ENCODE assay signal across 8 cellular contexts in genomic region chrX:38327775-38328081, GRCh38. TPM values are rescaled to one million over a fixed set of nuclear protein-coding genes. Genes with fewer than 3 reads are reported as not detected.
DNase-seq lines count a peak whose midpoint lies in the region; ATAC-seq and TF ChIP-seq lines count a peak whose summit lies in the region.

No MANE protein-coding gene starts in this region.

- TF ChIP-seq CTCF in RWPE2 (IDR thresholded peaks at IDR 0.05; ENCODE audit: poor library complexity, severe bottlenecking) (peak; percentile 56), fibroblast of lung (conservative IDR thresholded peaks at IDR 0.05 in 1 of 2, IDR thresholded peaks at IDR 0.05 in 1 of 2; ENCODE audit: low read depth in 1 of 2, low read length in 2 of 2) (no peak), mucosa of descending colon (IDR thresholded peaks at IDR 0.05) (no peak)

- H3K27me3 Mint-ChIP-seq in activated CD8-positive, alpha-beta memory T cell treated with anti-CD3 and anti-CD28 coated beads, Interleukin-2, amount 10 ng/mL, durations not matched to agents 7 days and 5 days: no peaks in the 10 kb centered on the region

- H3K27ac Mint-ChIP-seq in activated CD8-positive, alpha-beta memory T cell treated with anti-CD3 and anti-CD28 coated beads, Interleukin-2, amount 10 ng/mL, durations not matched to agents 7 days and 5 days: peak overlapping the region; percentile 93

- H3K4me2 ChIP-seq in fibroblast of lung (ENCODE audit: extremely low read depth, insufficient read depth, low read length): peak overlapping the region; percentile 48

- H3K4me1 ChIP-seq in RWPE2 (ENCODE audit: insufficient read depth, poor library complexity, severe bottlenecking) (no peaks in the 10 kb centered on the region), fibroblast of lung (ENCODE audit: control insufficient read depth, extremely low read depth, insufficient read depth, low read length) (no peaks in the 10 kb centered on the region), thymus (ENCODE audit: control insufficient read depth, insufficient read depth, low read length) (no peaks in the 10 kb centered on the region), mucosa of descending colon (ENCODE audit: low read depth) (no peaks in the 10 kb centered on the region)

- H3K36me3 Mint-ChIP-seq in activated CD8-positive, alpha-beta memory T cell treated with anti-CD3 and anti-CD28 coated beads, Interleukin-2, amount 10 ng/mL, durations not matched to agents 7 days and 5 days: no peaks in the 10 kb centered on the region

- peaks cover 30% of the 10 kb centered on the region for H3K4me1 Mint-ChIP-seq in activated CD8-positive, alpha-beta memory T cell treated with anti-CD3 and anti-CD28 coated beads, Interleukin-2, amount 10 ng/mL, durations not matched to agents 7 days and 5 days

- no peaks in the 10 kb centered on the region for H3K79me2 ChIP-seq in fibroblast of lung (ENCODE audit: control insufficient read depth, insufficient read depth, low read length)

- H3K27ac ChIP-seq in RWPE2 (ENCODE audit: poor library complexity, severe bottlenecking) (no peak overlapping the region), fibroblast of lung (ENCODE audit: insufficient read depth, low read length) (no peak overlapping the region), thymus (ENCODE audit: low read depth) (no peak overlapping the region)

- no peaks in the 10 kb centered on the region for H3K36me3 ChIP-seq in RWPE2 (ENCODE audit: low read depth)
- H3K36me3 ChIP-seq in fibroblast of lung (ENCODE audit: control insufficient read depth, insufficient read depth, low read length): no peaks in the 10 kb centered on the region
- H3K36me3 ChIP-seq in thymus (ENCODE audit: control insufficient read depth, insufficient read depth): no peaks in the 10 kb centered on the region
- H3K36me3 ChIP-seq in mucosa of descending colon (ENCODE audit: low read depth): no peaks in the 10 kb centered on the region

- ATAC-seq in activated CD8-positive, alpha-beta memory T cell treated with anti-CD3 and anti-CD28 coated beads, Interleukin-2, amount 10 ng/mL, durations not matched to agents 7 days and 5 days: no peak
- ATAC-seq in RWPE2 (ENCODE audit: low read depth) (no peak), mucosa of descending colon (no peak)

- H4K20me1 ChIP-seq in fibroblast of lung (ENCODE audit: control insufficient read depth, extremely low read depth, insufficient read depth, low read length): no peaks in the 10 kb centered on the region

- H3K9me3 ChIP-seq in RWPE2 (ENCODE audit: severe bottlenecking) (no peaks in the 10 kb centered on the region), fibroblast of lung (ENCODE audit: control insufficient read depth, insufficient read depth, low read depth, low read length) (no peaks in the 10 kb centered on the region), thymus (ENCODE audit: control insufficient read depth) (no peaks in the 10 kb centered on the region), mucosa of descending colon (no peaks in the 10 kb centered on the region)

- H3K27me3 ChIP-seq in RWPE2 (ENCODE audit: insufficient read depth, poor library complexity, severe bottlenecking) (no peaks in the 10 kb centered on the region), fibroblast of lung (ENCODE audit: control insufficient read depth, insufficient read depth, low read length) (no peaks in the 10 kb centered on the region), thymus (ENCODE audit: control insufficient read depth, insufficient read depth) (no peaks in the 10 kb centered on the region)

- H3K9ac ChIP-seq in fibroblast of lung (ENCODE audit: insufficient read depth, low read length): no peak overlapping the region

- H3K9me3 Mint-ChIP-seq in activated CD8-positive, alpha-beta memory T cell treated with anti-CD3 and anti-CD28 coated beads, Interleukin-2, amount 10 ng/mL, durations not matched to agents 7 days and 5 days (ENCODE audit: low read depth): no peaks in the 10 kb centered on the region

- peak overlapping the region; percentile 79 for H3K4me3 ChIP-seq in RWPE2 (ENCODE audit: severe bottlenecking)
- peak overlapping the region in 3 of 4 experiments; percentile 32 to 69 (median 63) for H3K4me3 ChIP-seq in fibroblast of lung (replicated peaks in 1 of 4; ENCODE audit: control extremely low read depth in 1 of 4, insufficient read depth in 1 of 4, low read depth in 3 of 4, low read length in 4 of 4)
- peak overlapping the region; percentile 74 for H3K4me3 ChIP-seq in thymus (ENCODE audit: low read length)
- no peak overlapping the region for H3K4me3 ChIP-seq in mucosa of descending colon

- WGBS in thymus: 26% methylated on average over 4 of the region's 4 CpGs

- peak overlapping the region; percentile 75 for H2AFZ ChIP-seq in fibroblast of lung (ENCODE audit: low read length)

- CTCF ChIA-PET in activated CD8-positive, alpha-beta memory T cell treated with anti-CD3 and anti-CD28 coated beads, Interleukin-2, amount 10 ng/mL, durations not matched to agents 7 days and 5 days (lab: Charles Lee): interaction anchor here (0.6 to 1.9 kb wide), 16 partner anchors 9 to 566 kb away, joined by 3 to 12 read pairs (median 4); partner anchors contain the start of gene SRPX

- no peak for DNase-seq in activated CD8-positive, alpha-beta memory T cell treated with anti-CD3 and anti-CD28 coated beads, Interleukin-2, amount 10 ng/mL, durations not matched to agents 7 days and 5 days
- no peak for DNase-seq in activated CD8-positive, alpha-beta memory T cell treated with anti-CD3 and anti-CD28 coated beads, Interleukin-2, amount 50 U/mL, for 4 hours
- DNase-seq in RWPE2 (ENCODE audit: low spot score) (no peak), fibroblast of lung (ENCODE audit: low read depth in 2 of 2) (no peak), AG20443 (ENCODE audit: low spot score) (no peak), mucosa of descending colon (no peak), NCI-H2107 treated with DMSO at 0.1 percent for 48 hours (lab: John Stamatoyannopoulos, UW; ENCODE audit: unreplicated experiment) (no peak)

- H3K4me3 Mint-ChIP-seq in activated CD8-positive, alpha-beta memory T cell treated with anti-CD3 and anti-CD28 coated beads, Interleukin-2, amount 10 ng/mL, durations not matched to agents 7 days and 5 days: peak overlapping the region; percentile 83

- intact Hi-C loops in mucosa of descending colon (cut with DNase I, micrococcal nuclease): no loop called here

RNA-seq across cellular contexts. Expression of gene RPGR, which starts 0.4 kb away (rescaled TPM):
- total RNA-seq in activated CD8-positive, alpha-beta memory T cell treated with anti-CD3 and anti-CD28 coated beads, Interleukin-2, amount 10 ng/mL, durations not matched to agents 7 days and 5 days: 1 to 10 TPM; 4.2 to 6.1 TPM
- total RNA-seq in fibroblast of lung: 5.1 and 5.3 TPM in 2 replicates
- 1.9 and 2.0 TPM in 2 replicates for polyA plus RNA-seq in fibroblast of lung
- 2.3 and 3.5 TPM in 2 replicates for polyA plus RNA-seq in fibroblast of lung (2012)
- polyA minus RNA-seq in fibroblast of lung (ENCODE audit: low replicate concordance): 0.16 and 1.6 TPM in 2 replicates
- 35.2 TPM for polyA plus RNA-seq in thymus
- 10 to 100 TPM; 13.1 to 13.6 (median 13.5) TPM for total RNA-seq in mucosa of descending colon

RNA-seq across cellular contexts. Expression of gene OTC, which starts 24.7 kb away (rescaled TPM):
- total RNA-seq in activated CD8-positive, alpha-beta memory T cell treated with anti-CD3 and anti-CD28 coated beads, Interleukin-2, amount 10 ng/mL, durations not matched to agents 7 days and 5 days: not detected
- not detected in 2 replicates for total RNA-seq in fibroblast of lung
- not detected in 2 replicates for polyA plus RNA-seq in fibroblast of lung
- polyA plus RNA-seq in fibroblast of lung (2012): not detected in 2 replicates
- polyA minus RNA-seq in fibroblast of lung (ENCODE audit: low replicate concordance): not detected in 2 replicates
- 0.11 TPM for polyA plus RNA-seq in thymus
- total RNA-seq in mucosa of descending colon: 1 to 10 TPM; 1.6 to 6.3 (median 3.3) TPM
